ENCODE assay signal across 14 cellular contexts in genomic region chr10:84176836-84177474, GRCh38. TPM values are rescaled to one million over a fixed set of nuclear protein-coding genes. Genes with fewer than 3 reads are reported as not detected.
DNase-seq lines count a peak whose midpoint lies in the region; ATAC-seq and TF ChIP-seq lines count a peak whose summit lies in the region.
"Had no signal": no experiment of that assay in that cellular context is flagged by ENCODE, and none has a peak within 500 bp of the region (broad histone marks: within the 10 kb centered on the region; RNA-seq: fewer than 3 reads in every experiment).

No MANE protein-coding gene starts in this region.

- H3K4me1 ChIP-seq in BLaER1 treated with 17β-estradiol and CSF1 and Interleukin-3, amounts not matched to agents 10 nM and 100 nM, result peaks cover 23 to 45% (median 36%) of the 10 kb centered on the region in 10 experiments

- no peak for ATAC-seq in activated naive CD8-positive, alpha-beta T cell treated with anti-CD3 and anti-CD28 coated beads, Interleukin-2, amount 50 U/mL, for 24 hours
- ATAC-seq in natural killer cell, result peak in 2 of 3 donors; percentile 9 to 12
- ATAC-seq in HG02759 (IDR thresholded peaks at IDR 0.05; ENCODE audit: unreplicated experiment), result no peak
- no peak for ATAC-seq in HG03139 (IDR thresholded peaks at IDR 0.05; ENCODE audit: unreplicated experiment)

- no peak for TF ChIP-seq CTCF in natural killer cell (IDR thresholded peaks at IDR 0.05)
- no peak for TF ChIP-seq CTCF in progenitor cell of endocrine pancreas (IDR thresholded peaks at IDR 0.05; ENCODE audit: unreplicated experiment)

- H3K9me3 Mint-ChIP-seq in activated naive CD8-positive, alpha-beta T cell treated with anti-CD3 and anti-CD28 coated beads, Interleukin-2, amount 50 U/mL, for 24 hours, result no peaks in the 10 kb centered on the region
- H3K9me3 Mint-ChIP-seq in natural killer cell (no peaks in the 10 kb centered on the region), progenitor cell of endocrine pancreas (ENCODE audit: low read depth) (no peaks in the 10 kb centered on the region)

- H3K36me3 Mint-ChIP-seq in activated naive CD8-positive, alpha-beta T cell treated with anti-CD3 and anti-CD28 coated beads, Interleukin-2, amount 50 U/mL, for 24 hours (ENCODE audit: low read depth), result no peaks in the 10 kb centered on the region
- H3K36me3 Mint-ChIP-seq in natural killer cell (no peaks in the 10 kb centered on the region), progenitor cell of endocrine pancreas (ENCODE audit: insufficient read depth) (no peaks in the 10 kb centered on the region)

- in situ Hi-C loops in G401 (cut with HindIII; ENCODE audit: low sequenced_read_pairs), result no loop called here

- no peak overlapping the region for H3K4me3 ChIP-seq in BLaER1 treated with 17β-estradiol and CSF1 and Interleukin-3, amounts not matched to agents 10 nM and 100 nM
- H3K4me3 ChIP-seq: Peyer's patch had no signal

- H3K4me2 ChIP-seq in BLaER1 treated with 17β-estradiol and CSF1 and Interleukin-3, amounts not matched to agents 10 nM and 100 nM, result peak overlapping the region; percentile 52 to 74 (median 62); a peak in 20 of 22 replicates

- no peaks in the 10 kb centered on the region for H3K27me3 Mint-ChIP-seq in activated naive CD8-positive, alpha-beta T cell treated with anti-CD3 and anti-CD28 coated beads, Interleukin-2, amount 50 U/mL, for 24 hours
- H3K27me3 Mint-ChIP-seq in natural killer cell (ENCODE audit: low read depth in 2 of 2) (no peaks in the 10 kb centered on the region), progenitor cell of endocrine pancreas (no peaks in the 10 kb centered on the region)

- H4K20me1 ChIP-seq in BLaER1 treated with 17β-estradiol and CSF1 and Interleukin-3, amounts not matched to agents 10 nM and 100 nM, result no peaks in the 10 kb centered on the region

- H3K4me3 Mint-ChIP-seq in activated naive CD8-positive, alpha-beta T cell treated with anti-CD3 and anti-CD28 coated beads, Interleukin-2, amount 50 U/mL, for 24 hours, result no peak overlapping the region
- H3K4me3 Mint-ChIP-seq in natural killer cell (peak overlapping the region; percentile 76), progenitor cell of endocrine pancreas (ENCODE audit: low read depth) (no peak overlapping the region)

- H3K4me1 Mint-ChIP-seq in activated naive CD8-positive, alpha-beta T cell treated with anti-CD3 and anti-CD28 coated beads, Interleukin-2, amount 50 U/mL, for 24 hours, result peaks cover 11% of the 10 kb centered on the region
- H3K4me1 Mint-ChIP-seq in natural killer cell (peaks cover 4 to 10% of the 10 kb centered on the region in 2 donors), progenitor cell of endocrine pancreas (ENCODE audit: low read depth) (peaks cover 6% of the 10 kb centered on the region)

- peak overlapping the region; percentile 67 for H3K27ac Mint-ChIP-seq in activated naive CD8-positive, alpha-beta T cell treated with anti-CD3 and anti-CD28 coated beads, Interleukin-2, amount 50 U/mL, for 24 hours
- H3K27ac Mint-ChIP-seq in natural killer cell (no peak overlapping the region), progenitor cell of endocrine pancreas (no peak overlapping the region)

- DNase-seq in G401 (ENCODE audit: low spot score), result peak; percentile 8
- DNase-seq in activated naive CD8-positive, alpha-beta T cell treated with anti-CD3 and anti-CD28 coated beads, Interleukin-2, amount 50 U/mL, for 24 hours, result no peak
- DNase-seq in natural killer cell, result no peak
- DNase-seq in NCI-H2081 (lab: John Stamatoyannopoulos, UW), result no peak
- DNase-seq in progenitor cell of endocrine pancreas (ENCODE audit: low spot score, unreplicated experiment), result no peak
- DNase-seq: activated CD4-positive, alpha-beta T cell treated with anti-CD3 and anti-CD28 coated beads for 1 hour; GDM1; NCI-H1417 treated with DMSO at 0.1 percent for 48 hours; NCI-H510A; stimulated activated CD4-positive, alpha-beta T cell treated with anti-CD3 and anti-CD28 coated beads, Interleukin-2, amount 100 ng/mL, for 24 hours had no signal

- intact Hi-C loops in natural killer cell (cut with micrococcal nuclease), result loop anchor here (5.0 kb wide), 1 partner anchor 155 kb away; no protein-coding TSS in a partner anchor

- H3K27ac ChIP-seq in BLaER1 treated with 17β-estradiol and CSF1 and Interleukin-3, amounts not matched to agents 10 nM and 100 nM, result peak overlapping the region in 8 of 11 experiments; percentile 44 to 62 (median 54); a peak in 16 of 22 replicates

- no peaks in the 10 kb centered on the region for H3K27me3 ChIP-seq in BLaER1 treated with 17β-estradiol and CSF1 and Interleukin-3, amounts not matched to agents 10 nM and 100 nM
- H3K27me3 ChIP-seq: Peyer's patch had no signal

- H3K36me3 ChIP-seq in BLaER1 treated with 17β-estradiol and CSF1 and Interleukin-3, amounts not matched to agents 10 nM and 100 nM, result no peaks in the 10 kb centered on the region

- peak overlapping the region in 4 of 11 experiments; percentile 27 to 43 (median 32); a peak in 4 of 22 replicates for H3K9ac ChIP-seq in BLaER1 treated with 17β-estradiol and CSF1 and Interleukin-3, amounts not matched to agents 10 nM and 100 nM

- peaks cover 8 to 18% (median 17%) of the 10 kb centered on the region in 11 experiments; a peak in 18 of 22 replicates for H3K9me3 ChIP-seq in BLaER1 treated with 17β-estradiol and CSF1 and Interleukin-3, amounts not matched to agents 10 nM and 100 nM (replicated peaks in 1 of 11)
- H3K9me3 ChIP-seq: Peyer's patch had no signal

RNA-seq across cellular contexts. Expression of gene GPR15LG, which starts 3.4 kb away (rescaled TPM):
- not detected in 2 replicates for total RNA-seq in G401 (2014; rRNA removed; shearing (Covaris generic))
- not detected for total RNA-seq in natural killer cell
- not detected in 2 replicates for total RNA-seq in progenitor cell of endocrine pancreas

RNA-seq across cellular contexts. Expression of gene CDHR1, which starts 17.4 kb away (rescaled TPM):
- total RNA-seq in G401 (2014; rRNA removed; shearing (Covaris generic)), result not detected in 2 replicates
- 1 to 10 TPM; 4.0 to 9.5 (median 6.5) TPM for total RNA-seq in natural killer cell
- 0.31 and 0.96 TPM in 2 replicates for total RNA-seq in progenitor cell of endocrine pancreas

RNA-seq across cellular contexts. Expression of gene GHITM, which starts 37.6 kb away (rescaled TPM):
- total RNA-seq in G401 (2014; rRNA removed; shearing (Covaris generic)), result 165 and 197 TPM in 2 replicates
- total RNA-seq in natural killer cell (10 to 100 TPM; 84.3 to 89.3 (median 87.9) TPM), progenitor cell of endocrine pancreas (99.4 and 105 TPM in 2 replicates)

RNA-seq across cellular contexts. Expression of gene LRIT2, which starts 48.4 kb away (rescaled TPM):
- not detected in 2 replicates for total RNA-seq in G401 (2014; rRNA removed; shearing (Covaris generic))
- total RNA-seq in natural killer cell (not detected), progenitor cell of endocrine pancreas (not detected in 2 replicates)
- total RNA-seq: Peyer's patch had no signal

Comparison
In these comparisons a context has a peak if more than half of its experiments do, and no peak if none do; other contexts are left out.
1. ATAC-seq: peak in natural killer cell (2 of 3); none in activated naive CD8-positive, alpha-beta T cell treated with anti-CD3 and anti-CD28 coated beads, Interleukin-2, amount 50 U/mL, for 24 hours (single experiment), HG02759 (single experiment) and HG03139 (single experiment).